ENCODE assay signal across 12 cellular contexts in genomic region chr12:127389923-127390322, GRCh38.
DNase-seq lines count a peak whose midpoint lies in the region; ATAC-seq and TF ChIP-seq lines count a peak whose summit lies in the region.
"Had no signal": no experiment of that assay in that cellular context is flagged by ENCODE, and none has a peak within 500 bp of the region (broad histone marks: within the 10 kb centered on the region; RNA-seq: fewer than 3 reads in every experiment).

No MANE protein-coding gene starts in this region.

- TF ChIP-seq CTCF in astrocyte of the spinal cord (IDR thresholded peaks at IDR 0.05; ENCODE audit: low read depth, low read length) (no peak), esophagus squamous epithelium (IDR thresholded peaks at IDR 0.05) (no peak)

- H3K36me3 ChIP-seq in esophagus squamous epithelium: no peaks in the 10 kb centered on the region

- no peak for ATAC-seq in HG02610 (IDR thresholded peaks at IDR 0.05; ENCODE audit: unreplicated experiment)

- no peak overlapping the region for H3K4me3 ChIP-seq in astrocyte of the spinal cord (ENCODE audit: low read depth, low read length)
- H3K4me3 ChIP-seq in esophagus squamous epithelium: no peak overlapping the region
- H3K4me3 ChIP-seq: dorsolateral prefrontal cortex had no signal

- TF ChIP-seq POLR2A in esophagus squamous epithelium (IDR thresholded peaks at IDR 0.05): no peak

- intact Hi-C loops in esophagus squamous epithelium (cut with DNase I): no loop called here

- peak; percentile 80 for DNase-seq in AG08395 (ENCODE audit: low spot score)
- peak; percentile 32 for DNase-seq in HT-29 (ENCODE audit: low spot score)
- DNase-seq in astrocyte of the spinal cord (ENCODE audit: low read depth, low spot score): peak; percentile 82
- DNase-seq in islet precursor cell: peak; percentile 86
- no peak for DNase-seq in esophagus squamous epithelium (lab: John Stamatoyannopoulos, UW)
- no peak for DNase-seq in DMS 273 treated with DMSO at 0.1 percent for 48 hours (lab: John Stamatoyannopoulos, UW)
- DNase-seq in NAMALWA (ENCODE audit: low spot score): no peak
- DNase-seq: dorsolateral prefrontal cortex, NCI-H1105, NCI-H748 treated with DMSO at 0.1 percent for 48 hours had no signal

- H3K4me1 ChIP-seq in esophagus squamous epithelium: no peaks in the 10 kb centered on the region

- H3K27ac ChIP-seq in esophagus squamous epithelium: no peak overlapping the region
- H3K27ac ChIP-seq: C4-2B, dorsolateral prefrontal cortex had no signal

- in situ Hi-C loops in astrocyte of the spinal cord (cut with HindIII; ENCODE audit: low sequenced_read_pairs): no loop called here

- peaks cover 0 to 5% (median 0%) of the 10 kb centered on the region in 4 donors for H3K27me3 ChIP-seq in esophagus squamous epithelium

- no peaks in the 10 kb centered on the region for H3K9me3 ChIP-seq in esophagus squamous epithelium

- WGBS in esophagus squamous epithelium, 2 donors: 0% methylated on average over 2 of the region's 2 CpGs; no CpG with 5 or more reads in 1 of the 2 donors

Comparison
In these comparisons a context has a peak if more than half of its experiments do, and no peak if none do; other contexts are left out.
1. DNase-seq: peak in AG08395 (single experiment), HT-29 (single experiment), astrocyte of the spinal cord (single experiment) and islet precursor cell (single experiment); none in esophagus squamous epithelium (single experiment), DMS 273 treated with DMSO at 0.1 percent for 48 hours (single experiment) and NAMALWA (single experiment).